Comparison of ENCODE assay signal across 8 cellular contexts in genomic region chrX:153599192-153600031, GRCh38. TPM values are rescaled to one million over a fixed set of nuclear protein-coding genes. Genes with fewer than 3 reads are reported as not detected.
DNase-seq lines count a peak whose midpoint lies in the region; ATAC-seq and TF ChIP-seq lines count a peak whose summit lies in the region.

No MANE protein-coding gene starts in this region.

- peaks cover 14% of the 10 kb centered on the region for H3K23me2 ChIP-seq in H9 (ENCODE audit: insufficient read length, low read depth, low read length, poor library complexity, severe bottlenecking)

- DNase-seq in ELR (ENCODE audit: low read depth) (peak; percentile 85), H9 (peak; percentile 80), M059J (ENCODE audit: low read depth) (peak; percentile 89), SK-N-DZ (ENCODE audit: low spot score) (peak; percentile 83), globus pallidus (ENCODE audit: low spot score) (peak; percentile 85), omental fat pad (ENCODE audit: low spot score) (peak; percentile 48), suprapubic skin (ENCODE audit: low spot score in 2 of 2) (peak; percentile 85)
- DNase-seq in activated naive CD4-positive, alpha-beta T cell treated with anti-CD3 and anti-CD28 coated beads, Interleukin-2, amount 10 ng/mL, durations not matched to agents 7 days and 5 days: peak; percentile 90

- no peak overlapping the region for H3K23ac ChIP-seq in H9 (ENCODE audit: insufficient read length, low read depth, low read length)

- H3K27ac ChIP-seq in H9 (ENCODE audit: insufficient read length, low read depth, low read length) (no peak overlapping the region), suprapubic skin (peak overlapping the region; percentile 59)

- no peak overlapping the region for H2AFZ ChIP-seq in H9 (ENCODE audit: low read length)

- H3K9me3 Mint-ChIP-seq in H9: peaks cover 76 to 80% of the 10 kb centered on the region in 2 experiments
- no peaks in the 10 kb centered on the region for H3K9me3 Mint-ChIP-seq in activated naive CD4-positive, alpha-beta T cell treated with anti-CD3 and anti-CD28 coated beads, Interleukin-2, amount 10 ng/mL, durations not matched to agents 7 days and 5 days

- H3T11ph ChIP-seq in H9 (ENCODE audit: low read length): no peak overlapping the region

- no peak overlapping the region for H3K18ac ChIP-seq in H9 (ENCODE audit: insufficient read length, low read depth, low read length)

- H4K20me1 ChIP-seq in H9 (ENCODE audit: control insufficient read depth, insufficient read depth, insufficient read length): peaks cover 2% of the 10 kb centered on the region

- TF ChIP-seq EP300 in suprapubic skin (IDR thresholded peaks at IDR 0.05): no peak

- no peaks in the 10 kb centered on the region for H3K79me2 ChIP-seq in H9 (ENCODE audit: insufficient read depth, low read length)

- H3K4me3 Mint-ChIP-seq in H9: peak overlapping the region; percentile 65 to 80
- H3K4me3 Mint-ChIP-seq in activated naive CD4-positive, alpha-beta T cell treated with anti-CD3 and anti-CD28 coated beads, Interleukin-2, amount 10 ng/mL, durations not matched to agents 7 days and 5 days: peak overlapping the region; percentile 92

- H3K9ac ChIP-seq in H9 (ENCODE audit: extremely low read depth, insufficient read length, low read length): no peak overlapping the region

- H3K79me1 ChIP-seq in H9 (ENCODE audit: insufficient read depth, low read depth, low read length, poor library complexity, severe bottlenecking): no peaks in the 10 kb centered on the region

- TF ChIP-seq CTCF in H9 (conservative IDR thresholded peaks at IDR 0.05) (no peak), omental fat pad (IDR thresholded peaks at IDR 0.05) (no peak), suprapubic skin (IDR thresholded peaks at IDR 0.05) (no peak)

- ATAC-seq in omental fat pad (ENCODE audit: low FRiP score): peak; percentile 93

- H3K4me2 ChIP-seq in H9 (ENCODE audit: insufficient read depth, insufficient read length, low read length): peak overlapping the region; percentile 89

- peak overlapping the region; percentile 77 for H3K4me3 ChIP-seq in suprapubic skin

- H3K9me3 ChIP-seq in H9 (ENCODE audit: control insufficient read depth, low read depth, low read length) (peaks cover 39% of the 10 kb centered on the region), suprapubic skin (no peaks in the 10 kb centered on the region)

- H3K36me3 Mint-ChIP-seq in H9 (ENCODE audit: insufficient read depth in 1 of 3, low read depth in 3 of 3): peaks cover 8 to 21% (median 18%) of the 10 kb centered on the region in 3 experiments
- H3K36me3 Mint-ChIP-seq in activated naive CD4-positive, alpha-beta T cell treated with anti-CD3 and anti-CD28 coated beads, Interleukin-2, amount 10 ng/mL, durations not matched to agents 7 days and 5 days: peaks cover 24% of the 10 kb centered on the region

- no peak overlapping the region for H4K8ac ChIP-seq in H9 (replicated peaks; ENCODE audit: insufficient read length, low read depth, low read length)

- TF ChIP-seq POLR2A in suprapubic skin (IDR thresholded peaks at IDR 0.05): no peak

- H2BK20ac ChIP-seq in H9 (ENCODE audit: low read depth, low read length, poor library complexity, severe bottlenecking): no peak overlapping the region

- CTCF ChIA-PET in activated naive CD4-positive, alpha-beta T cell treated with anti-CD3 and anti-CD28 coated beads, Interleukin-2, amount 10 ng/mL, durations not matched to agents 7 days and 5 days (lab: Charles Lee): interaction anchor here (0.6 to 2.3 kb wide), 4 partner anchors 10 to 129 kb away, joined by 3 to 19 read pairs (median 4); partner anchors contain the start of gene HAUS7

- H4K5ac ChIP-seq in H9 (ENCODE audit: insufficient read length, low read depth, low read length): no peak overlapping the region

- peaks cover 24% of the 10 kb centered on the region for H3K27me3 Mint-ChIP-seq in H9 (ENCODE audit: low read depth)
- H3K27me3 Mint-ChIP-seq in activated naive CD4-positive, alpha-beta T cell treated with anti-CD3 and anti-CD28 coated beads, Interleukin-2, amount 10 ng/mL, durations not matched to agents 7 days and 5 days: peaks cover under 1% of the 10 kb centered on the region

- H3K27me3 ChIP-seq in H9 (ENCODE audit: insufficient read depth, low read length) (no peaks in the 10 kb centered on the region), suprapubic skin (no peaks in the 10 kb centered on the region)

- H4K91ac ChIP-seq in H9 (ENCODE audit: insufficient read length, low read depth, low read length): no peak overlapping the region

- H2BK5ac ChIP-seq in H9 (ENCODE audit: insufficient read length, low read length): no peak overlapping the region

- H3K14ac ChIP-seq in H9 (ENCODE audit: insufficient read depth, low read length): no peak overlapping the region

- H3K27ac Mint-ChIP-seq in H9: no peak overlapping the region
- H3K27ac Mint-ChIP-seq in activated naive CD4-positive, alpha-beta T cell treated with anti-CD3 and anti-CD28 coated beads, Interleukin-2, amount 10 ng/mL, durations not matched to agents 7 days and 5 days: peak overlapping the region; percentile 89

- H3K4ac ChIP-seq in H9 (ENCODE audit: low read depth, low read length): no peak overlapping the region

- no peak overlapping the region for H3K56ac ChIP-seq in H9 (ENCODE audit: insufficient read length, low read depth, low read length)

- no peaks in the 10 kb centered on the region for H3K36me3 ChIP-seq in suprapubic skin

- H2AK5ac ChIP-seq in H9 (ENCODE audit: insufficient read length, low read length): no peak overlapping the region

- no peaks in the 10 kb centered on the region for H3K4me1 ChIP-seq in H9 (ENCODE audit: insufficient read depth, low read length)
- H3K4me1 ChIP-seq in suprapubic skin: peaks cover 24% of the 10 kb centered on the region

- no peak overlapping the region for H2BK15ac ChIP-seq in H9 (ENCODE audit: low read depth, low read length)

- H2BK12ac ChIP-seq in H9 (ENCODE audit: insufficient read length, low read depth, low read length): no peak overlapping the region

- peaks cover 8 to 10% of the 10 kb centered on the region in 2 experiments for H3K4me1 Mint-ChIP-seq in H9
- H3K4me1 Mint-ChIP-seq in activated naive CD4-positive, alpha-beta T cell treated with anti-CD3 and anti-CD28 coated beads, Interleukin-2, amount 10 ng/mL, durations not matched to agents 7 days and 5 days: peaks cover 60% of the 10 kb centered on the region

- WGBS in H9 (ENCODE audit: extremely low coverage, insufficient read length, low lambda C conversion rate): no CpG with 5 or more reads among the region's 79 CpGs
- 36% methylated on average over 12 of the region's 79 CpGs for WGBS in suprapubic skin

- no peak overlapping the region for H2BK120ac ChIP-seq in H9 (ENCODE audit: low read depth, low read length, poor library complexity, severe bottlenecking)

RNA-seq across cellular contexts. Expression of gene CCNQ, which starts 0.5 kb away (rescaled TPM):
- total RNA-seq in H9 (2021) (16.1 and 18.4 TPM in 2 replicates), omental fat pad (10 to 100 TPM; 26.0 to 42.6 (median 31.0) TPM), suprapubic skin (10 to 100 TPM; 16.4 to 33.2 (median 29.3) TPM)
- 45.8 and 52.7 TPM in 2 replicates for total RNA-seq in M059J (2014; rRNA removed; shearing (Covaris generic))
- polyA plus RNA-seq in SK-N-DZ (2014; cell fraction: cytosol; rRNA removed): 22.2 and 23.4 TPM in 2 replicates
- polyA plus RNA-seq in SK-N-DZ (2014; cell fraction: nucleus; rRNA removed): 21.4 and 21.8 TPM in 2 replicates

RNA-seq across cellular contexts. Expression of gene DUSP9, which starts 47.6 kb away (rescaled TPM):
- total RNA-seq in H9 (2021) (2.3 and 2.4 TPM in 2 replicates), omental fat pad (1 to 10 TPM in 1 of 4 donors, under 1 TPM in 1, not detected in 2; 0.48 to 2.3 TPM), suprapubic skin (under 1 TPM in 2 of 4 donors, not detected in 2; 0.19 to 0.48 TPM)
- 0.27 and 1.1 TPM in 2 replicates for total RNA-seq in M059J (2014; rRNA removed; shearing (Covaris generic))
- polyA plus RNA-seq in SK-N-DZ (2014; cell fraction: cytosol; rRNA removed): 11.5 and 12.9 TPM in 2 replicates
- polyA plus RNA-seq in SK-N-DZ (2014; cell fraction: nucleus; rRNA removed): 9.0 and 10.4 TPM in 2 replicates
